ENCODE assay signal across 8 cellular contexts in genomic region chr1:155207578-155208405, GRCh38. TPM values are rescaled to one million over a fixed set of nuclear protein-coding genes. Genes with fewer than 3 reads are reported as not detected.
DNase-seq lines count a peak whose midpoint lies in the region; ATAC-seq, FAIRE-seq and TF ChIP-seq lines count a peak whose summit lies in the region.
"Had no signal": no experiment of that assay in that cellular context is flagged by ENCODE, and none has a peak within 500 bp of the region (broad histone marks: within the 10 kb centered on the region; RNA-seq: fewer than 3 reads in every experiment).

Gene THBS3 (minus strand): TSS chr1:155207897. CDS start chr1:155207876, 21 bp downstream.

- H3K27ac ChIP-seq in K562 (ENCODE audit: extremely low read depth, low read depth, low read length) (peak within 1 kb of the TSS; percentile 97), gastrocnemius medialis (peak within 1 kb of the TSS; percentile 93 to 99 (median 96))

- no peaks in the 10 kb centered on the region for H3K9me1 ChIP-seq in K562 (ENCODE audit: control insufficient read depth, insufficient read depth, low read length)

- intact Hi-C loops in K562 (cut with micrococcal nuclease): loop anchor here (1.0 to 2.0 kb wide), 3 partner anchors 19 to 116 kb away; no protein-coding TSS in a partner anchor
- intact Hi-C loops in gastrocnemius medialis (cut with DNase I; ENCODE audit: low total_unique reads): loop anchor here (1.0 to 5.0 kb wide), 4 partner anchors 19 to 116 kb away; partner anchors contain the start of gene FDPS

- peak; percentile 95 for DNase-seq in NCI-H345 (lab: John Stamatoyannopoulos, UW)
- DNase-seq in K562 (ENCODE audit: extremely low read depth in 1 of 4, low spot score in 3 of 4): peak in 1 of 4 experiments; percentile 40
- DNase-seq in gastrocnemius medialis: no peak
- DNase-seq in OCI-M1 (lab: John Stamatoyannopoulos, UW): no peak

- POLR2A ChIA-PET in K562 (lab: Yijun Ruan, JAX): interaction anchor here (0.8 to 2.2 kb wide), 11 partner anchors 10 to 111 kb away, joined by 3 to 10 read pairs (median 4); no protein-coding TSS in a partner anchor

- H3K4me1 ChIP-seq in K562 (replicated peaks in 1 of 2; ENCODE audit: control insufficient read depth in 2 of 2, insufficient read depth in 2 of 2, low read length in 2 of 2) (peaks cover 19 to 30% of the 10 kb centered on the region in 2 experiments), gastrocnemius medialis (peaks cover 16 to 28% of the 10 kb centered on the region in 2 donors)

- WGBS in K562 (ENCODE audit: insufficient coverage, low coverage, missing lambda C conversion rate): 52% methylated on average over 13 of the region's 16 CpGs

- CTCF ChIA-PET in K562 (lab: Yijun Ruan, JAX; ENCODE audit: low intra/inter-chr PET ratio): interaction anchor here (0.6 to 2.2 kb wide), 5 partner anchors 19 to 384 kb away, joined by 3 to 31 read pairs (median 4); no protein-coding TSS in a partner anchor

- H3K4me3 ChIP-seq in GM08714 (ENCODE audit: low read length): peak within 1 kb of the TSS; percentile 79
- H3K4me3 ChIP-seq in K562: peak within 1 kb of the TSS; percentile 100
- H3K4me3 ChIP-seq in iPS-18c (ENCODE audit: insufficient read depth, low read depth, low read length): peak within 1 kb of the TSS; percentile 87
- peak within 1 kb of the TSS; percentile 88 to 95 (median 90) for H3K4me3 ChIP-seq in gastrocnemius medialis

- TF ChIP-seq RAD21 in K562 (CRISPR knock-in tag; conservative IDR thresholded peaks at IDR 0.05 in 1 of 2, IDR thresholded peaks at IDR 0.05 in 1 of 2): no peak

- H3K9me3 ChIP-seq in K562 (replicated peaks; ENCODE audit: control insufficient read depth, insufficient read depth, low read depth, low read length) (peaks cover 3% of the 10 kb centered on the region; the same call in 1 of the 2 replicates), iPS-18c (ENCODE audit: control insufficient read depth, insufficient read depth, low read length) (no peaks in the 10 kb centered on the region), gastrocnemius medialis (no peaks in the 10 kb centered on the region)

- no peaks in the 10 kb centered on the region for H4K20me1 ChIP-seq in K562 (replicated peaks; ENCODE audit: control insufficient read depth, insufficient read depth, low read length)

- peak within 1 kb of the TSS; percentile 95 for H2AFZ ChIP-seq in K562 (ENCODE audit: low read depth, low read length)

- ATAC-seq in K562 (no peak), gastrocnemius medialis (no peak), GM18909 (IDR thresholded peaks at IDR 0.05; ENCODE audit: poor library complexity, unreplicated experiment) (no peak)

- BruUV-seq in K562 (replicated peaks; lab: Mats Ljungman, UMichigan): TSS peak; percentile 83

- FAIRE-seq in K562 (lab: Jason Lieb, UNC): no peak
- FAIRE-seq: endometrium had no signal

- TF ChIP-seq POLR2A in K562 (conservative IDR thresholded peaks at IDR 0.05) (no peak), gastrocnemius medialis (IDR thresholded peaks at IDR 0.05) (no peak)

- peak within 1 kb of the TSS; percentile 100 for H3K4me2 ChIP-seq in K562 (ENCODE audit: insufficient read depth, low read length)

- H3K27me3 ChIP-seq in K562 (ENCODE audit: control insufficient read depth in 2 of 2, insufficient read depth in 2 of 2, low read length in 2 of 2) (no peaks in the 10 kb centered on the region), gastrocnemius medialis (no peaks in the 10 kb centered on the region)

- TF ChIP-seq CTCF in K562 (IDR thresholded peaks at IDR 0.05 in 2 of 3, conservative IDR thresholded peaks at IDR 0.05 in 1 of 3; ENCODE audit: insufficient read depth in 2 of 3, low read depth in 1 of 3, low read length in 3 of 3) (no peak), gastrocnemius medialis (IDR thresholded peaks at IDR 0.05 in 4 of 5, conservative IDR thresholded peaks at IDR 0.05 in 1 of 5) (no peak)

- in situ Hi-C loops in K562 (cut with MboI): loop anchor here (5.0 kb wide), 1 partner anchor 390 kb away; no protein-coding TSS in a partner anchor
- in situ Hi-C loops in gastrocnemius medialis (cut with MboI; ENCODE audit: low sequenced_read_pairs in 4 of 4): no loop called here

- H3K9ac ChIP-seq in K562 (ENCODE audit: insufficient read depth in 1 of 2, low read depth in 2 of 2, low read length in 2 of 2): peak within 1 kb of the TSS; percentile 100

- H3K36me3 ChIP-seq in K562 (ENCODE audit: control insufficient read depth, insufficient read depth, low read length) (peaks cover 22% of the 10 kb centered on the region; the same call in 2 of the 3 replicates), gastrocnemius medialis (peaks cover 0 to 4% of the 10 kb centered on the region in 2 donors)

- peaks cover 18% of the 10 kb centered on the region for H3K79me2 ChIP-seq in K562 (ENCODE audit: control insufficient read depth, insufficient read depth, low read length)

- TF ChIP-seq EP300 in K562 (IDR thresholded peaks at IDR 0.05; ENCODE audit: low read length): no peak

TF ChIP-seq in K562, 482 proteins besides CTCF, POLR2A, EP300 and RAD21 (continues in another document):
- TF ChIP-seq ARID1B (IDR thresholded peaks at IDR 0.05): no peak
- peak in 1 of 2 experiments; percentile 65; a peak in 1 of 4 replicates for TF ChIP-seq FOXA3 (CRISPR knock-in tag; conservative IDR thresholded peaks at IDR 0.05 in 1 of 2, IDR thresholded peaks at IDR 0.05 in 1 of 2)
- TF ChIP-seq MEF2A (IDR thresholded peaks at IDR 0.05; ENCODE audit: control insufficient read depth, low read depth, low read length): no peak
- peak; percentile 11; the same call in 1 of the 2 replicates for TF ChIP-seq ARID4B (CRISPR knock-in tag; IDR thresholded peaks at IDR 0.05)
- no peak for TF ChIP-seq ELF1 (tag; IDR thresholded peaks at IDR 0.05)
- no peak for TF ChIP-seq PATZ1 (CRISPR knock-in tag; IDR thresholded peaks at IDR 0.05; ENCODE audit: borderline replicate concordance)
- no peak for TF ChIP-seq TCFL5 (CRISPR knock-in tag; conservative IDR thresholded peaks at IDR 0.05)

RNA-seq across cellular contexts. Expression of gene THBS3, which starts in this region (rescaled TPM):
- total RNA-seq in K562 (2011; cell fraction: chromatin; rRNA removed; ENCODE audit: low replicate concordance): 41.1 and 69.3 TPM in 2 replicates
- 30.0 and 35.2 TPM in 2 replicates for total RNA-seq in K562 (2011; cell fraction: nucleolus; rRNA removed)
- total RNA-seq in K562 (2011; cell fraction: nucleoplasm; rRNA removed): 23.9 and 24.2 TPM in 2 replicates
- 2.5 and 3.2 TPM in 2 replicates for total RNA-seq in K562 (2014; rRNA removed)
- 2.0 and 2.4 TPM in 2 replicates for total RNA-seq in K562 (2014; rRNA removed; fragmentation: Illumina TruSeq; extraction: Trizol)
- 3.1 and 3.4 TPM in 2 replicates for total RNA-seq in K562 (2015; rRNA removed; fragmentation: Illumina TruSeq; extraction: Trizol)
- total RNA-seq in K562 (2021): 3.3 and 5.0 TPM in 2 replicates
- polyA plus RNA-seq in K562 (2011; rRNA removed): 5.8 and 6.8 TPM in 2 replicates
- 4.3 and 5.3 TPM in 2 replicates for polyA plus RNA-seq in K562 (2011; cell fraction: cytosol; rRNA removed)
- 48.2 and 56.8 TPM in 2 replicates for polyA plus RNA-seq in K562 (2011; cell fraction: nucleus; rRNA removed)
- 6.7 and 14.3 TPM in 2 replicates for polyA plus RNA-seq in K562 (2012)
- polyA plus RNA-seq in K562 (2014; fragmentation: Illumina TruSeq; extraction: Trizol): 2.5 and 3.2 TPM in 2 replicates
- polyA plus RNA-seq in K562 (2014; fragmentation: Nextera tagmentation; extraction: Ambion mirVana): under 1 TPM; 0.59 to 0.89 TPM
- 6.6 and 8.3 TPM in 2 replicates for polyA plus RNA-seq in K562 (2014; rRNA removed)
- polyA minus RNA-seq in K562 (2011; rRNA and poly(A)+ RNA removed): 4.6 TPM in 2 replicates
- polyA minus RNA-seq in K562 (2011; cell fraction: cytosol; rRNA and poly(A)+ RNA removed): 2.0 and 2.3 TPM in 2 replicates
- polyA minus RNA-seq in K562 (2011; cell fraction: nucleus; rRNA and poly(A)+ RNA removed): 7.3 and 8.8 TPM in 2 replicates
- 1 to 10 TPM; 1.5 to 4.6 (median 3.3) TPM for total RNA-seq in gastrocnemius medialis
